8 cellular contexts compared by ENCODE assay signal in the genomic region with DNA sequence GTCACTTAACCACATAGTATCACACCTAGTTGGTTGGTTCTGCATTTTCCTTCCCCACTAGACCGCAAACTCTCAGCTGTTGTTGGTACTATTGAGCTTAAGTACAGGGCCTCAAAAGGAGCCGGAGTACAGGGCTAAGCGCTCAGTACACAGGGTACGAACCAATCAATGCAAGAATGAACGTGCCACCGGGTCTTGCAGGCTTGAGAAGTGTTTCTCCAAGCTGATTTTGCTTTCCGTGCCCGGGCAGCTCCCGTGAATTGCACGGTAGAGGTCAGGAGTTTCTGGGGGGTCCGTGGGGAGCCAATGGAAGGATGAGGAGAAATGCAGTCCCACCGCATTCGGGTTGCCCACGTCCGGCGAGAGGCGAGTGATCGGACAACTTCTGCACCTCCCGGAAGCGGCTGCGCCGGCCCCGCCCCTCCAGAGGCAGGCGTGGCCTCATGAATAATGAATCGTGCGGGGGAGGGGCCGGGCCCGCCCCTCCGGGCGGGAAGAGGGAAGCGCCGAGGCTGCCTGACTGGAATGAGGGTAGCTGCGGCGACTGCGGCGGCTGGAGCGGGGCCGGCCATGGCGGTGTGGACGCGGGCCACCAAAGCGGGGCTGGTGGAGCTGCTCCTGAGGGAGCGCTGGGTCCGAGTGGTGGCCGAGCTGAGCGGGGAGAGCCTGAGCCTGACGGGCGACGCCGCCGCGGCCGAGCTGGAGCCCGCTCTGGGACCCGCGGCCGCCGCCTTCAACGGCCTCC. TPM values are rescaled to one million over a fixed set of nuclear protein-coding genes. Genes with fewer than 3 reads are reported as not detected.
DNase-seq lines count a peak whose midpoint lies in the region; ATAC-seq and TF ChIP-seq lines count a peak whose summit lies in the region.

TSS of gene SNTB2 (plus strand) at position 523 of the 745 bp plus-strand sequence. CDS start at position 526, 3 bp downstream.

- peak; percentile 86 to 96 for TF ChIP-seq POLR2A in Peyer's patch (IDR thresholded peaks at IDR 0.05)

- H3K27me3 Mint-ChIP-seq in IgD-negative memory B cell (no peaks in the 10 kb centered on the region), naive B cell (no peaks in the 10 kb centered on the region)
- peaks cover 0 to 5% of the 10 kb centered on the region in 2 donors for H3K27me3 Mint-ChIP-seq in stimulated activated naive B cell treated with anti-CD40 and anti-IgM and Interleukin-4, amounts not matched to agents 10 μg/mL and 1 μg/mL and 100 μg/mL, for 72 hours

- H3K4me3 Mint-ChIP-seq in IgD-negative memory B cell (peak within 1 kb of the TSS; percentile 94 to 99 (median 99)), naive B cell (peak within 1 kb of the TSS; percentile 96 to 100 (median 99))
- H3K4me3 Mint-ChIP-seq in stimulated activated naive B cell treated with anti-CD40 and anti-IgM and Interleukin-4, amounts not matched to agents 10 μg/mL and 1 μg/mL and 100 μg/mL, for 72 hours, result peak within 1 kb of the TSS; percentile 96 to 97

- no peaks in the 10 kb centered on the region for H3K9me3 Mint-ChIP-seq in IgD-negative memory B cell
- H3K9me3 Mint-ChIP-seq in naive B cell, result no peaks in the 10 kb centered on the region
- H3K9me3 Mint-ChIP-seq in stimulated activated naive B cell treated with anti-CD40 and anti-IgM and Interleukin-4, amounts not matched to agents 10 μg/mL and 1 μg/mL and 100 μg/mL, for 72 hours, result no peaks in the 10 kb centered on the region

- H3K9me3 ChIP-seq in Peyer's patch, result no peaks in the 10 kb centered on the region

- ATAC-seq in GM21528 (IDR thresholded peaks at IDR 0.05; ENCODE audit: low FRiP score, unreplicated experiment) (peak; percentile 86), naive B cell (ENCODE audit: low read depth in 2 of 2) (peak; percentile 92)
- peak; percentile 95 for ATAC-seq in stimulated activated naive B cell treated with anti-CD40 and anti-IgM and Interleukin-4, amounts not matched to agents 10 μg/mL and 1 μg/mL and 100 μg/mL, for 72 hours (replicated peaks)

- H3K36me3 ChIP-seq in Peyer's patch, result no peaks in the 10 kb centered on the region

- peaks cover 7% of the 10 kb centered on the region for H3K36me3 Mint-ChIP-seq in IgD-negative memory B cell
- H3K36me3 Mint-ChIP-seq in naive B cell, result no peaks in the 10 kb centered on the region
- peaks cover 14 to 25% of the 10 kb centered on the region in 2 donors for H3K36me3 Mint-ChIP-seq in stimulated activated naive B cell treated with anti-CD40 and anti-IgM and Interleukin-4, amounts not matched to agents 10 μg/mL and 1 μg/mL and 100 μg/mL, for 72 hours

- H3K27ac ChIP-seq in Peyer's patch, result peak within 1 kb of the TSS; percentile 96 to 98 (median 97)

- H3K27me3 ChIP-seq in Peyer's patch, result no peaks in the 10 kb centered on the region

- DNase-seq in DMS53 (lab: John Stamatoyannopoulos, UW) (peak; percentile 93), Peyer's patch (peak; percentile 92 to 97 (median 97)), fibroblast of gingiva (ENCODE audit: low read depth) (peak; percentile 81), naive B cell (peak; percentile 88)
- peak; percentile 63 to 72 for DNase-seq in activated T-helper 1 cell treated with anti-CD3 and anti-CD28 coated beads, Interleukin-2, amount 50 U/mL, for 16 hours (ENCODE audit: low read depth in 1 of 2, low spot score in 1 of 2)
- peak; percentile 78 for DNase-seq in stimulated activated naive B cell treated with anti-CD40 and anti-IgM and Interleukin-4, amounts not matched to agents 10 μg/mL and 1 μg/mL and 100 μg/mL, for 72 hours

- no peak for TF ChIP-seq CTCF in Peyer's patch (IDR thresholded peaks at IDR 0.05)

- peaks cover 0 to 28% (median 6%) of the 10 kb centered on the region in 4 donors for H3K4me1 ChIP-seq in Peyer's patch

- peak within 1 kb of the TSS; percentile 76 to 93 (median 82) for H3K4me3 ChIP-seq in Peyer's patch

- H3K27ac Mint-ChIP-seq in IgD-negative memory B cell (peak within 1 kb of the TSS; percentile 96 to 99 (median 99)), naive B cell (peak within 1 kb of the TSS; percentile 97 to 99 (median 98))
- peak within 1 kb of the TSS; percentile 98 for H3K27ac Mint-ChIP-seq in stimulated activated naive B cell treated with anti-CD40 and anti-IgM and Interleukin-4, amounts not matched to agents 10 μg/mL and 1 μg/mL and 100 μg/mL, for 72 hours

- H3K4me1 Mint-ChIP-seq in IgD-negative memory B cell, result peaks cover 16 to 22% (median 21%) of the 10 kb centered on the region in 3 donors
- peaks cover 22 to 31% (median 28%) of the 10 kb centered on the region in 3 donors for H3K4me1 Mint-ChIP-seq in naive B cell
- peaks cover 23 to 41% of the 10 kb centered on the region in 2 donors for H3K4me1 Mint-ChIP-seq in stimulated activated naive B cell treated with anti-CD40 and anti-IgM and Interleukin-4, amounts not matched to agents 10 μg/mL and 1 μg/mL and 100 μg/mL, for 72 hours

RNA-seq across cellular contexts. Expression of gene SNTB2, which starts in this region (rescaled TPM):
- polyA plus RNA-seq in IgD-negative memory B cell (3.8 TPM), naive B cell (ENCODE audit: low read depth in 6 of 6) (1 to 10 TPM; 2.4 to 7.1 (median 4.2) TPM)
- total RNA-seq in Peyer's patch, result 100 to 1,000 TPM in 1 of 4 donors, 10 to 100 TPM in 3; 14.5 to 140 (median 28.7) TPM

Comparison
In these comparisons a context has a peak if more than half of its experiments do, and no peak if none do; other contexts are left out.
1. Peak in every context shown above with its lines: DNase-seq, ATAC-seq, H3K4me3 ChIP-seq and H3K27ac ChIP-seq.